ENCODE assay signal across 8 cellular contexts in the genomic region with DNA sequence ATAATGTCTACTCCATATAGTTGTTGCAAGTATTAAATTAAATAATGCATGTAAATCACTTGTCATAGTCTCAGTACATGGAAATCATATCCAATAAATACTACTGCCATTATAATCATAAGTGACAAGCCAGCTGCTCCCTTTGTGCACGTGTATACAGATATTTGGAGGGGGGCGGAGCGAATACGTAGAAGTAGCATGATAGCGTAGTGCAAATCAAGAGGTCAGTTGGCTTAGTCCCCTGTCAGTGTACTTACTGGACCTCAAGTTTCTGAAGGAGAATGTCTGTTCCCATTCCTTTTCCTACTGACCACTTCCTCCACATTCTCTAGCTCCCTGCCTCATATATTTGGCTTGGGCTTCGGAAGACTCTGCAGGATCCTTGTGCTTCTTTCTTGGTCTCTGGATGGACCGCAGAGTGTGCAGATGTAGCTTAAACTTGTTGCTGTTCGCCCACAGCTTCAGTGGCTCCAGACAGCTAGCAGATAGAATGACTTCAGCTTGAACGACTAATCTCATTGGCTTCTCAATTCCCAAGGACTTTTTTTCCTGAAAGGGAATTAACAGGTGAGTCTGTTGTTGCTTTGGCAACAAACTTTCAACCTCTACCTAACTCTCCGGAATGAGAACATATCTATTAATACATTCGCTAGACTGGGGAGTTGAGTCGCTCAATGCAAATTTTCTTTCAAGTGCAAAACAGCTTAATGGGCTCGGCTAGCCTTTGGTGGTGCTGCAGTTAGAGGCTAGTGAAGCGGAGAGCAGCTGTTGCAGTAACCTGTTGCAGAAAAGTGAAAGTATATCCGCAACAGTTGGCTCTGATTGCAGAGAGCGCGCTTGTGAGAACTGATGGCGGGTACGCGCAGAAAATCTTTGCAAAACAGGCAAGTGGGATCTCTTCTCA. TPM values are rescaled to one million over a fixed set of nuclear protein-coding genes. Genes with fewer than 3 reads are reported as not detected.
DNase-seq lines count a peak whose midpoint lies in the region; ATAC-seq and TF ChIP-seq lines count a peak whose summit lies in the region.

A gene with protein sequence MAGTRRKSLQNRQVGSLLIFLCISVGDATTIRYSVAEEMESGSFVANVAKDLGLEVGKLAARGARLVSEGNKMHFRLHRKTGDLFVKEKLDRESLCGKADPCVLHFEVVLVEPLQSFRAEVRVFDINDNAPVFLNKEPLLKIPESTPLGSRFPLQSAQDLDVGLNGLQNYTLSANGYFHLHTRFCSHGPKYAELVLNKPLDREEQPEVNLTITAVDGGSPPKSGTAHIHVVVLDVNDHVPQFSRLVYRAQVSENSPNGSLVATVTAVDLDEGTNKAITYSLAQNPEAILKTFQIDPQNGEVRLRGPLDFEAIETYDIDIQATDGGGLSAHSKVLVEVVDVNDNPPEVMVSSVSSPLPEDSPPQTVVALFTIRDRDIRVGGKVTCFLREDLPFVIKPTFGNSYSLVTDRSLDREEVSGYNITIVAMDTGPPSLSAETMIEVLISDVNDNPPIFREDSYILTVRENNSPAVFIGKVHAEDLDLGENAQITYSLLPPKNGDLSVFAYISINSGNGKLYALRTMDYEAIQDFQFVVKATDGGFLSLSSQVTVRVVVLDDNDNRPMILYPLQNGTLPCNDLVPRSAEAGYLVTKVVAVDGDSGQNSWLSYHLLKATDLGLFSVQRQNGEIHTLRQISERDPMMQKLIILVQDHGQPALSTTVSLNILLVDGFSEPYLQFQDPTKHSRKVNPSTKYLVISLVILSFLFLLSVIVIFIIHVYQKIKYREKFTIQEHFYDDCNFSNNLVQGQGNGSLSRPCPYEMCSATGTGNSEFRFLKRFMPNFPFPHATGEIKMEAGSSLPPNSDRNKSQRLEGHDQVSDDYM (plus strand): TSS at position 753 of the 904 bp plus-strand sequence. CDS start 97 bp downstream, at position 850.

- H3K14ac ChIP-seq in mesenchymal stem cell (ENCODE audit: low read length in 2 of 2): peak within 1 kb of the TSS in 1 of 2 experiments; percentile 36

- H2AFZ ChIP-seq in mesenchymal stem cell (ENCODE audit: low read depth, low read length): peak within 1 kb of the TSS; percentile 93

- 9% methylated on average over 18 of the region's 20 CpGs for WGBS in mesenchymal stem cell

- no peak within 1 kb of the TSS for H4K91ac ChIP-seq in mesenchymal stem cell (ENCODE audit: low read length)

- no peaks in the 10 kb centered on the region for H3K36me3 ChIP-seq in left ventricle myocardium inferior
- H3K36me3 ChIP-seq in mesenchymal stem cell (ENCODE audit: control insufficient read depth in 1 of 2, insufficient read depth in 2 of 2, low read depth in 1 of 2, low read length in 2 of 2): no peaks in the 10 kb centered on the region
- no peaks in the 10 kb centered on the region for H3K36me3 ChIP-seq in vagina

- H3K4me3 ChIP-seq in left ventricle myocardium inferior (peak within 1 kb of the TSS; percentile 62), mesenchymal stem cell (ENCODE audit: insufficient read depth in 1 of 2, low read depth in 1 of 2, low read length in 2 of 2) (peak within 1 kb of the TSS; percentile 63 to 72), vagina (peak within 1 kb of the TSS; percentile 37 to 50)

- no TSS peak for BruUV-seq in MCF 10A (replicated peaks; lab: Mats Ljungman, UMichigan)

- peak within 1 kb of the TSS; percentile 88 for H3K4me3 Mint-ChIP-seq in MCF 10A (ENCODE audit: unreplicated experiment)

- POLR2A ChIA-PET in MCF 10A (lab: Yijun Ruan, JAX): interaction anchor here (0.6 to 2.6 kb wide), 8 partner anchors 9 to 338 kb away, joined by 3 to 10 read pairs (median 4); partner anchors contain the start of genes PCDHA12 and PCDHAC1

- no peak for ATAC-seq in left ventricle myocardium superior

- peaks cover 9% of the 10 kb centered on the region for H3K27me3 Mint-ChIP-seq in MCF 10A (ENCODE audit: insufficient read depth, unreplicated experiment)

- peak within 1 kb of the TSS; percentile 100 for H3K4me2 ChIP-seq in mesenchymal stem cell (ENCODE audit: low read length, poor library complexity, severe bottlenecking)

- H3K79me1 ChIP-seq in mesenchymal stem cell (replicated peaks; ENCODE audit: low read length, poor library complexity, severe bottlenecking): no peaks in the 10 kb centered on the region

- TF ChIP-seq POLR2A in vagina (IDR thresholded peaks at IDR 0.05): no peak

- TF ChIP-seq CTCF in left ventricle myocardium inferior (IDR thresholded peaks at IDR 0.05; ENCODE audit: borderline replicate concordance): no peak
- no peak for TF ChIP-seq CTCF in MCF 10A (IDR thresholded peaks at IDR 0.05; ENCODE audit: unreplicated experiment)
- no peak for TF ChIP-seq CTCF in vagina (IDR thresholded peaks at IDR 0.05)

- no peak within 1 kb of the TSS for H3K9ac ChIP-seq in mesenchymal stem cell (ENCODE audit: low read length)

- H2BK120ac ChIP-seq in mesenchymal stem cell (ENCODE audit: low read depth, low read length): no peak within 1 kb of the TSS

- peaks cover 10% of the 10 kb centered on the region for H3K4me1 Mint-ChIP-seq in MCF 10A (ENCODE audit: insufficient read depth, unreplicated experiment)

- H3K18ac ChIP-seq in mesenchymal stem cell (ENCODE audit: low read depth in 1 of 2, low read length in 2 of 2): no peak within 1 kb of the TSS

- no peak within 1 kb of the TSS for H2BK15ac ChIP-seq in mesenchymal stem cell (ENCODE audit: low read depth, poor library complexity, severe bottlenecking)

- peaks cover 92% of the 10 kb centered on the region for H3K27me3 ChIP-seq in left ventricle myocardium inferior (ENCODE audit: low read depth)
- H3K27me3 ChIP-seq in mesenchymal stem cell (ENCODE audit: control insufficient read depth in 1 of 2, insufficient read depth in 1 of 2, low read length in 2 of 2): peaks cover 7 to 14% of the 10 kb centered on the region in 2 experiments
- no peaks in the 10 kb centered on the region for H3K27me3 ChIP-seq in vagina

- CTCF ChIA-PET in MCF 10A (lab: Yijun Ruan, JAX): interaction anchor here (0.5 to 1.7 kb wide), 6 partner anchors 10 to 272 kb away, joined by 3 to 4 read pairs (median 3); partner anchors contain the start of gene PCDHA4

- H3K23ac ChIP-seq in mesenchymal stem cell (ENCODE audit: low read length in 2 of 2): no peak within 1 kb of the TSS

- H3K9me3 ChIP-seq in left ventricle myocardium inferior (replicated peaks): no peaks in the 10 kb centered on the region
- peaks cover 22% of the 10 kb centered on the region for H3K9me3 ChIP-seq in mesenchymal stem cell (ENCODE audit: control insufficient read depth, low read length)
- no peaks in the 10 kb centered on the region for H3K9me3 ChIP-seq in vagina

- H4K8ac ChIP-seq in mesenchymal stem cell (ENCODE audit: low read length): peak within 1 kb of the TSS; percentile 49

- no peak within 1 kb of the TSS for H3K27ac Mint-ChIP-seq in MCF 10A (ENCODE audit: low read depth, unreplicated experiment)

- no peak for DNase-seq in left ventricle myocardium inferior
- no peak for DNase-seq in left ventricle myocardium superior
- DNase-seq in MCF 10A (ENCODE audit: unreplicated experiment): no peak
- DNase-seq in mesenchymal stem cell: peak; percentile 33
- no peak for DNase-seq in vagina (ENCODE audit: extremely low spot score in 2 of 2)
- DNase-seq in T-helper 2 cell: no peak
- no peak for DNase-seq in HCEC 1CT
- no peak for DNase-seq in RPMI8226

- no peak within 1 kb of the TSS for H3K27ac ChIP-seq in left ventricle myocardium inferior (replicated peaks)
- H3K27ac ChIP-seq in mesenchymal stem cell (ENCODE audit: low read length, poor library complexity, severe bottlenecking): no peak within 1 kb of the TSS
- no peak within 1 kb of the TSS for H3K27ac ChIP-seq in vagina

- no peaks in the 10 kb centered on the region for H3K9me3 Mint-ChIP-seq in MCF 10A (ENCODE audit: unreplicated experiment)

- intact Hi-C loops in left ventricle myocardium inferior (cut with micrococcal nuclease): no loop called here
- intact Hi-C loops in left ventricle myocardium superior (cut with micrococcal nuclease): no loop called here
- intact Hi-C loops in MCF 10A (cut with micrococcal nuclease): no loop called here
- intact Hi-C loops in vagina (cut with DNase I): no loop called here

- H3K36me3 Mint-ChIP-seq in MCF 10A (ENCODE audit: insufficient read depth, unreplicated experiment): no peaks in the 10 kb centered on the region

- H2BK12ac ChIP-seq in mesenchymal stem cell (ENCODE audit: low read length in 2 of 2): no peak within 1 kb of the TSS

- H2BK5ac ChIP-seq in mesenchymal stem cell (ENCODE audit: low read depth, low read length, poor library complexity, severe bottlenecking): no peak within 1 kb of the TSS

- no peak within 1 kb of the TSS for H3K4ac ChIP-seq in mesenchymal stem cell (ENCODE audit: low read depth in 1 of 2, low read length in 2 of 2)

- H2AK5ac ChIP-seq in mesenchymal stem cell (ENCODE audit: low read length, severe bottlenecking): no peak within 1 kb of the TSS

- peaks cover 8% of the 10 kb centered on the region for H3K4me1 ChIP-seq in left ventricle myocardium inferior
- H3K4me1 ChIP-seq in mesenchymal stem cell (ENCODE audit: control insufficient read depth, insufficient read depth, low read depth, low read length): peaks cover 7% of the 10 kb centered on the region
- H3K4me1 ChIP-seq in vagina: peaks cover 4% of the 10 kb centered on the region

RNA-seq across cellular contexts. Expression of the gene that starts here (rescaled TPM):
- total RNA-seq in left ventricle myocardium inferior (not detected), left ventricle myocardium superior (not detected), MCF 10A (2022) (not detected in 2 replicates), vagina (not detected)
- under 0.01 TPM for polyA plus RNA-seq in mesenchymal stem cell (2013, experiment 1 of 2)
- polyA plus RNA-seq in mesenchymal stem cell (2013, experiment 2 of 2): under 0.01 TPM
